ENCODE assay signal across 28 cellular contexts in the genomic region with DNA sequence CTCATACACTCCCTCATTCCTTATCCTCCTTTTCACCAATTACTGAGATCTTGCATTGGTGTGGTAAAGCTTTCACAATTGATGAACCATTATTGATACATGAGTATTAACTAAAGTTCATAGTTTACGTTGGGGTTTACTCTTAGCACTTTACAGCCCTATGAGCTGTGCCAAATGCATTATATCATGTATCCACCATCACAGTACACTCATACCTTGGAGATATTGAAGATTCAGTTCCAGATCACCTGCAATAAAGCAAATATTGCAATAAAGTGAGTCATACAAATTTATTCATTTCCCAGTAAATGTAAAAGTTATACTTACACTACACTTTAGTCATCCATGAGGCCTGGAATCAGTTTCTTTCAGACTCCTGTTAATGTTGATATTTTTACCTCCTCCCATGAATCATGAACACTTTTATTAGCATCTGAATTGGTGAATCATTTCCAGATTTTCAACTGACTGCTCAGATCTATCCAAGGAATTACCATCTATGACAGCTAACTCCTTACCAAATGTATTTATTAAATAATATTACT.
"Had no signal": no experiment of that assay in that cellular context is flagged by ENCODE, and none has a peak within 500 bp of the region (broad histone marks: within the 10 kb centered on the region; RNA-seq: fewer than 3 reads in every experiment).

No MANE protein-coding gene starts in this region.

- H3K27ac Mint-ChIP-seq: mesothelial cell of epicardium; naive B cell; natural killer cell treated with Interleukin-12 subunit alpha and Interleukin-12 subunit beta and Interleukin-15 and Interleukin-18, amount 100 ng/mL, for 72 hours; progenitor cell of endocrine pancreas; stimulated activated effector memory CD8-positive, alpha-beta T cell treated with anti-CD3 and anti-CD28 coated beads, Interleukin-12 subunit alpha, Interleukin-12 subunit beta, amount 100 ng/mL, for 72 hours had no signal

- H3K27me3 Mint-ChIP-seq: naive B cell; natural killer cell treated with Interleukin-12 subunit alpha and Interleukin-12 subunit beta and Interleukin-15 and Interleukin-18, amount 100 ng/mL, for 72 hours; progenitor cell of endocrine pancreas had no signal

- H3K27ac ChIP-seq: dorsolateral prefrontal cortex, esophagus squamous epithelium, gastrocnemius medialis, neutrophil, parathyroid adenoma, right lobe of liver, stomach, thoracic aorta, tibial nerve, upper lobe of left lung had no signal

- H3K9ac ChIP-seq: parathyroid adenoma had no signal

- H3K79me2 ChIP-seq: parathyroid adenoma had no signal

- H3K4me1 Mint-ChIP-seq: mesothelial cell of epicardium; naive B cell; neural crest cell; stimulated activated effector memory CD8-positive, alpha-beta T cell treated with anti-CD3 and anti-CD28 coated beads, Interleukin-12 subunit alpha, Interleukin-12 subunit beta, amount 100 ng/mL, for 72 hours had no signal

- H3K27me3 ChIP-seq: dorsolateral prefrontal cortex, esophagus squamous epithelium, gastrocnemius medialis, neutrophil, right lobe of liver, stomach, tibial nerve, upper lobe of left lung had no signal

- DNase-seq: cerebellar nuclear complex; dorsolateral prefrontal cortex; effector CD4-positive, alpha-beta T cell; erythroblast; esophagus squamous epithelium; gastrocnemius medialis; head of caudate nucleus; kidney; mucosa of descending colon; naive B cell; right lobe of liver; small intestine; stimulated activated CD4-positive, alpha-beta T cell treated with anti-CD3 and anti-CD28 coated beads, Interleukin-12 subunit alpha, Interleukin-12 subunit beta, amount 100 ng/mL, for 4 hours; stimulated activated CD4-positive, alpha-beta T cell treated with anti-CD3 and anti-CD28 coated beads, Interleukin-1b, Interleukin-23, amount 100 ng/mL, for 48 hours; stimulated activated CD4-positive, alpha-beta T cell treated with anti-CD3 and anti-CD28 coated beads, Interleukin-4, amount 100 ng/mL, for 1 hour; stimulated activated naive CD4-positive, alpha-beta T cell treated with Interleukin-2 at 50 U/mL for 16 hours; stomach; upper lobe of left lung had no signal

- H3K9me3 ChIP-seq: esophagus squamous epithelium, gastrocnemius medialis, neutrophil, right lobe of liver, thoracic aorta, tibial nerve had no signal

- H3K36me3 ChIP-seq: esophagus squamous epithelium, gastrocnemius medialis, neutrophil, right lobe of liver, stomach, thoracic aorta, tibial nerve, upper lobe of left lung had no signal

- H3K4me3 Mint-ChIP-seq: mesothelial cell of epicardium; naive B cell; natural killer cell treated with Interleukin-12 subunit alpha and Interleukin-12 subunit beta and Interleukin-15 and Interleukin-18, amount 100 ng/mL, for 72 hours; neural crest cell; stimulated activated effector memory CD8-positive, alpha-beta T cell treated with anti-CD3 and anti-CD28 coated beads, Interleukin-12 subunit alpha, Interleukin-12 subunit beta, amount 100 ng/mL, for 72 hours had no signal

- H3K4me3 ChIP-seq: dorsolateral prefrontal cortex, esophagus squamous epithelium, gastrocnemius medialis, lung, mucosa of descending colon, right lobe of liver, stomach, thoracic aorta, tibial nerve, upper lobe of left lung had no signal

- H2AFZ ChIP-seq: parathyroid adenoma had no signal

- H3K36me3 Mint-ChIP-seq: naive B cell; stimulated activated effector memory CD8-positive, alpha-beta T cell treated with anti-CD3 and anti-CD28 coated beads, Interleukin-12 subunit alpha, Interleukin-12 subunit beta, amount 100 ng/mL, for 72 hours had no signal

- H3K4me1 ChIP-seq: esophagus squamous epithelium, gastrocnemius medialis, parathyroid adenoma, right lobe of liver, stomach, tibial nerve, upper lobe of left lung had no signal
